1 cellular context compared by ENCODE assay signal in the genomic region with DNA sequence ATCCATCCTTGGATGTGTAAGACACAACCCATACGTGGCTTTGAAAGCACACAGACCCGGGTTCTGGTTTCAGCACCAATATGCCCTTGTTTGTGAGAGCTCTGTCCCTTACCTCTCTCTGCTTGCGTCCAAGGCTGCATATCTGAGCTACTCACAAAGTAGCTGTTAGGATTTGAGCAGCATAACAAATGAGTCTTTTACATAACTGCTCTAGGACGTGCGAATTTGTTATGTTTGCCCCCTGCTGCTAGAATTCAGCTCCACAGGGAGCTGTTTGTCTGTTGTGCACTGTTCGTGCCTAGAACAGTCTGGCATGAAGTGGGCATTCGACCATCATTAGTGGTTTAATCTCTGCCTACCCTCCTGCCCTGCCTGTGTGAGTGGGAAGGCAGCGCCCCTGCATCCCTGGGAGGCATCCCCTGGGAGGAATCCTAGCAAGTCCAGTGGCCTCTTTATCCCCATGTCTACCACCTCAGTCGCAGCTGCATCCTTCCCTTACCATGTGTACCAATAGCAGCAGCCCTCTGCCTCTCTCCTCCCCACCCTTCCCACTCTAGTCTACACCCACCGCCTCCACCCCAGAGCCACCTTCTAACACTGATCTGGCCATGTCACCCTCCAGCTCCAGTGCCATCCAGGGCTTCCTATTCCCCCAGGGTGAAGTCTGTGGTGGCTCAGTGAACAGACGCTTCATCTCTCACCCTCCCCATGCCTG.
TF ChIP-seq lines count a peak whose summit lies in the region.

No MANE protein-coding gene starts in this region.

TF ChIP-seq in HEK293, 187 proteins besides CTCF, POLR2A, EP300 and RAD21 (continued from another document):
- TF ChIP-seq TSHZ1 (tag by site-specific recombination; IDR thresholded peaks at IDR 0.05; ENCODE audit: borderline replicate concordance) (no peak), ZNF184 (tag by site-specific recombination; IDR thresholded peaks at IDR 0.05) (no peak), OSR2 (tag by site-specific recombination; IDR thresholded peaks at IDR 0.05) (peak; percentile 48; the same call in 1 of the 2 replicates), GLIS1 (tag by site-specific recombination; IDR thresholded peaks at IDR 0.05) (peak; percentile 96), ZNF132 (tag by site-specific recombination; IDR thresholded peaks at IDR 0.05; ENCODE audit: borderline replicate concordance) (no peak), ZIC2 (tag by site-specific recombination; IDR thresholded peaks at IDR 0.05) (peak; percentile 64), ZNF837 (tag by site-specific recombination; IDR thresholded peaks at IDR 0.05) (no peak)
